In genomic region chr7:149669121-149669818, GRCh38 we compare ENCODE assay signal across 7 cellular contexts.
DNase-seq lines count a peak whose midpoint lies in the region; ATAC-seq lines count a peak whose summit lies in the region.

No MANE protein-coding gene starts in this region.

- DNase-seq in EH (ENCODE audit: low read depth), result peak; percentile 29
- DNase-seq in HT1080 (ENCODE audit: low read depth), result peak; percentile 41
- peak; percentile 12 for DNase-seq in astrocyte of the hippocampus (ENCODE audit: low read depth, low spot score)
- DNase-seq in myocyte (ENCODE audit: low read depth), result peak; percentile 25
- DNase-seq in COLO668 (lab: John Stamatoyannopoulos, UW; ENCODE audit: unreplicated experiment), result no peak
- no peak for DNase-seq in MG63

- no peaks in the 10 kb centered on the region for H3K9me3 ChIP-seq in MG63

- no peaks in the 10 kb centered on the region for H3K36me3 ChIP-seq in MG63

- no peak overlapping the region for H3K4me3 ChIP-seq in MG63

- no peak for ATAC-seq in GM18498 (IDR thresholded peaks at IDR 0.05; ENCODE audit: unreplicated experiment)

- no peaks in the 10 kb centered on the region for H3K27me3 ChIP-seq in MG63

Comparison
In these comparisons a context has a peak if more than half of its experiments do, and no peak if none do; other contexts are left out.
1. DNase-seq: peak in EH (single experiment), HT1080 (single experiment), astrocyte of the hippocampus (single experiment) and myocyte (single experiment); none in COLO668 (single experiment) and MG63 (single experiment).